In genomic region chr3:65935724-65936123, GRCh38 we compare ENCODE assay signal across 26 cellular contexts.
DNase-seq lines count a peak whose midpoint lies in the region; ATAC-seq and TF ChIP-seq lines count a peak whose summit lies in the region.
"Had no signal": no experiment of that assay in that cellular context is flagged by ENCODE, and none has a peak within 500 bp of the region (broad histone marks: within the 10 kb centered on the region; RNA-seq: fewer than 3 reads in every experiment).

No MANE protein-coding gene starts in this region.

- H3K9me2 ChIP-seq in PC-3 (replicated peaks; ENCODE audit: low read length): no peaks in the 10 kb centered on the region

- ATAC-seq in PC-3: no peak
- peak; percentile 98 for ATAC-seq in foreskin keratinocyte
- ATAC-seq in HG03025 (IDR thresholded peaks at IDR 0.05; ENCODE audit: low FRiP score, unreplicated experiment): no peak
- ATAC-seq: A549, left cardiac atrium had no signal

- 0% methylated on average over 1 of the region's 1 CpG for WGBS in mammary epithelial cell (ENCODE audit: low coverage, missing lambda C conversion rate)

- H3K79me2 ChIP-seq in mammary epithelial cell (ENCODE audit: insufficient read depth, low read length) (no peaks in the 10 kb centered on the region), PC-3 (ENCODE audit: low read length) (no peaks in the 10 kb centered on the region)

- H3K9me3 ChIP-seq in mammary epithelial cell (replicated peaks; ENCODE audit: insufficient read depth, low read length): no peaks in the 10 kb centered on the region
- H3K9me3 ChIP-seq in breast epithelium: no peaks in the 10 kb centered on the region
- no peaks in the 10 kb centered on the region for H3K9me3 ChIP-seq in PC-3 (ENCODE audit: low read length)
- H3K9me3 ChIP-seq in subcutaneous abdominal adipose tissue (ENCODE audit: control insufficient read depth in 5 of 5, low read length in 5 of 5): peaks cover 0 to 7% (median 5%) of the 10 kb centered on the region in 5 donors
- H3K9me3 ChIP-seq: A549, thoracic aorta had no signal

- peak; percentile 77 for DNase-seq in mammary epithelial cell
- no peak for DNase-seq in breast epithelium (ENCODE audit: low spot score in 2 of 2)
- peak; percentile 55 for DNase-seq in PC-3
- DNase-seq in foreskin keratinocyte: peak; percentile 68 to 85
- no peak for DNase-seq in NK-92 (lab: John Stamatoyannopoulos, UW; ENCODE audit: unreplicated experiment)
- DNase-seq in GM13977 (ENCODE audit: low spot score): no peak
- DNase-seq: activated CD4-positive, alpha-beta memory T cell treated with anti-CD3 and anti-CD28 coated beads for 36 hours; activated CD4-positive, CD25-positive, alpha-beta regulatory T cell treated with anti-CD3 and anti-CD28 coated beads, Interleukin-2, amount 50 U/mL, for 72 hours; activated CD8-positive, alpha-beta memory T cell treated with anti-CD3 and anti-CD28 coated beads, Interleukin-2, amount 50 U/mL, for 4 hours; activated naive CD4-positive, alpha-beta T cell treated with anti-CD3 and anti-CD28 coated beads for 36 hours; CD8-positive, alpha-beta memory T cell; endodermal cell; hippocampal formation; left cardiac atrium; NCI-H1694; NCI-H446; NCI-H748 treated with DMSO at 0.1 percent for 48 hours; nephron progenitor cell; stimulated activated naive CD4-positive, alpha-beta T cell had no signal

- H3K9ac ChIP-seq in mammary epithelial cell (ENCODE audit: insufficient read depth, low read length) (no peak overlapping the region), PC-3 (ENCODE audit: low read length) (no peak overlapping the region), subcutaneous abdominal adipose tissue (ENCODE audit: low read length in 5 of 5) (no peak overlapping the region)

- no peak for TF ChIP-seq POLR2A in breast epithelium (IDR thresholded peaks at IDR 0.05)

- TF ChIP-seq CTCF in mammary epithelial cell (conservative IDR thresholded peaks at IDR 0.05 in 1 of 2, IDR thresholded peaks at IDR 0.05 in 1 of 2; ENCODE audit: extremely low read depth in 1 of 2, insufficient read depth in 1 of 2, low read depth in 1 of 2, low read length in 2 of 2): no peak
- no peak for TF ChIP-seq CTCF in breast epithelium (IDR thresholded peaks at IDR 0.05)
- no peak for TF ChIP-seq CTCF in PC-3 (conservative IDR thresholded peaks at IDR 0.05; ENCODE audit: low read depth, low read length)
- no peak for TF ChIP-seq CTCF in foreskin keratinocyte (conservative IDR thresholded peaks at IDR 0.05)
- TF ChIP-seq CTCF in GM13977 (IDR thresholded peaks at IDR 0.05; ENCODE audit: extremely low read depth, insufficient read depth, missing control alignments): no peak

- in situ Hi-C loops in mammary epithelial cell (cut with MboI; ENCODE audit: low sequenced_read_pairs in 2 of 2) (no loop called here), GM13977 (cut with MboI; ENCODE audit: low pct_unique_long_range_greater_than_20kb, low sequenced_read_pairs, unreplicated experiment) (no loop called here)

- POLR2A ChIA-PET in PC-3 (lab: Charles Lee; ENCODE audit: unreplicated experiment): no interaction called here

- dilution Hi-C loops in mammary epithelial cell (cut with HindIII; ENCODE audit: low sequenced_read_pairs): no loop called here

- H4K20me1 ChIP-seq in mammary epithelial cell (ENCODE audit: insufficient read depth, low read length): no peaks in the 10 kb centered on the region
- H4K20me1 ChIP-seq in PC-3 (ENCODE audit: low read length): no peaks in the 10 kb centered on the region

- BruUV-seq in mammary epithelial cell (replicated peaks; lab: Mats Ljungman, UMichigan) (no TSS peak), PC-3 (replicated peaks; lab: Mats Ljungman, UMichigan) (no TSS peak)

- H3K27ac ChIP-seq in mammary epithelial cell (ENCODE audit: insufficient read depth, low read depth, low read length): no peak overlapping the region
- H3K27ac ChIP-seq in breast epithelium: peak overlapping the region in 1 of 2 donors; percentile 54
- no peak overlapping the region for H3K27ac ChIP-seq in PC-3 (ENCODE audit: low read length)
- H3K27ac ChIP-seq in foreskin keratinocyte: no peak overlapping the region
- peak overlapping the region; percentile 64 for H3K27ac ChIP-seq in subcutaneous abdominal adipose tissue (ENCODE audit: low read depth, low read length)
- H3K27ac ChIP-seq: A549, HL-60, RWPE1, SK-N-MC, thoracic aorta had no signal

- no peaks in the 10 kb centered on the region for H3K27me3 ChIP-seq in mammary epithelial cell (ENCODE audit: insufficient read depth, low read length)
- H3K27me3 ChIP-seq in breast epithelium: no peaks in the 10 kb centered on the region
- no peaks in the 10 kb centered on the region for H3K27me3 ChIP-seq in PC-3 (ENCODE audit: low read length)
- H3K27me3 ChIP-seq in foreskin keratinocyte: no peaks in the 10 kb centered on the region
- H3K27me3 ChIP-seq in subcutaneous abdominal adipose tissue (ENCODE audit: control insufficient read depth in 5 of 5, insufficient read depth in 4 of 5, low read length in 5 of 5): no peaks in the 10 kb centered on the region

- no peaks in the 10 kb centered on the region for H3K4me1 ChIP-seq in mammary epithelial cell (ENCODE audit: insufficient read depth, low read length)
- no peaks in the 10 kb centered on the region for H3K4me1 ChIP-seq in breast epithelium
- no peaks in the 10 kb centered on the region for H3K4me1 ChIP-seq in PC-3 (ENCODE audit: insufficient read depth, low read length)
- H3K4me1 ChIP-seq in foreskin keratinocyte: no peaks in the 10 kb centered on the region
- peaks cover 7 to 39% (median 17%) of the 10 kb centered on the region in 5 donors for H3K4me1 ChIP-seq in subcutaneous abdominal adipose tissue (ENCODE audit: control insufficient read depth in 5 of 5, insufficient read depth in 5 of 5, low read length in 5 of 5)
- H3K4me1 ChIP-seq: A549 had no signal

- H3F3A ChIP-seq in PC-3 (ENCODE audit: low read length, unreplicated experiment): no peaks in the 10 kb centered on the region

- H3K4me3 ChIP-seq in mammary epithelial cell (replicated peaks in 1 of 3; ENCODE audit: insufficient read depth in 1 of 3, low read depth in 2 of 3, low read length in 3 of 3): no peak overlapping the region
- H3K4me3 ChIP-seq in breast epithelium: no peak overlapping the region
- H3K4me3 ChIP-seq in PC-3 (ENCODE audit: low read length): no peak overlapping the region
- no peak overlapping the region for H3K4me3 ChIP-seq in subcutaneous abdominal adipose tissue (ENCODE audit: low read depth in 1 of 5, low read length in 5 of 5)
- H3K4me3 ChIP-seq: A549, SK-N-MC, thoracic aorta had no signal

- intact Hi-C loops in mammary epithelial cell (cut with micrococcal nuclease) (no loop called here), breast epithelium (cut with DNase I; ENCODE audit: low total_unique reads) (loop anchor here (5.0 kb wide), 1 partner anchor 863 kb away; no protein-coding TSS in a partner anchor), PC-3 (cut with micrococcal nuclease) (no loop called here)

- no peak overlapping the region for H2AFZ ChIP-seq in mammary epithelial cell (ENCODE audit: low read depth, low read length)
- no peak overlapping the region for H2AFZ ChIP-seq in PC-3 (ENCODE audit: low read length)

- CTCF ChIA-PET in mammary epithelial cell (lab: Charles Lee; ENCODE audit: low non-redundant PET): interaction anchor here (0.5 kb wide), 1 partner anchor 87 kb away, joined by 6 read pairs; no protein-coding TSS in a partner anchor
- CTCF ChIA-PET in PC-3 (lab: Charles Lee): no interaction called here

- H3K36me3 ChIP-seq in mammary epithelial cell (ENCODE audit: insufficient read depth, low read length): no peaks in the 10 kb centered on the region
- no peaks in the 10 kb centered on the region for H3K36me3 ChIP-seq in breast epithelium
- H3K36me3 ChIP-seq in PC-3 (ENCODE audit: low read depth, low read length): no peaks in the 10 kb centered on the region
- no peaks in the 10 kb centered on the region for H3K36me3 ChIP-seq in subcutaneous abdominal adipose tissue (ENCODE audit: control insufficient read depth in 5 of 5, insufficient read depth in 5 of 5, low read length in 5 of 5)
- H3K36me3 ChIP-seq: thoracic aorta had no signal

- no peak overlapping the region for H3K4me2 ChIP-seq in mammary epithelial cell (ENCODE audit: insufficient read depth, low read depth, low read length)
- H3K4me2 ChIP-seq in PC-3 (ENCODE audit: low read length): no peak overlapping the region
- H3K4me2 ChIP-seq: A549 had no signal

Comparison
In these comparisons a context has a peak if more than half of its experiments do, and no peak if none do; other contexts are left out.
1. DNase-seq: peak in mammary epithelial cell (single experiment), PC-3 (single experiment) and foreskin keratinocyte (2 of 2); none in breast epithelium (0 of 2), NK-92 (single experiment) and GM13977 (single experiment).